8 cellular contexts compared by ENCODE assay signal in genomic region chr19:14434543-14435319, GRCh38. TPM values are rescaled to one million over a fixed set of nuclear protein-coding genes. Genes with fewer than 3 reads are reported as not detected.
DNase-seq lines count a peak whose midpoint lies in the region; ATAC-seq and TF ChIP-seq lines count a peak whose summit lies in the region.

No MANE protein-coding gene starts in this region.

- H3K4me1 ChIP-seq in mesendoderm (ENCODE audit: control insufficient read depth, low read depth, low read length): no peaks in the 10 kb centered on the region
- H3K4me1 ChIP-seq in testis: peaks cover 21% of the 10 kb centered on the region

- H3K36me3 ChIP-seq in mesendoderm (ENCODE audit: control insufficient read depth, insufficient read depth, low read length) (no peaks in the 10 kb centered on the region), testis (ENCODE audit: low read depth, missing control alignments) (no peaks in the 10 kb centered on the region)

- no peak overlapping the region for H2AK5ac ChIP-seq in mesendoderm (ENCODE audit: low read length)

- no peak overlapping the region for H3K18ac ChIP-seq in mesendoderm (ENCODE audit: low read length)

- WGBS in mesendoderm (ENCODE audit: extremely low coverage, insufficient coverage, low lambda C conversion rate): no CpG with 5 or more reads among the region's 23 CpGs
- WGBS in testis, 2 donors: 48 to 50% methylated on average over 19 of the region's 23 CpGs

- H3K27me3 ChIP-seq in mesendoderm (ENCODE audit: insufficient read depth, low read length, poor library complexity): no peaks in the 10 kb centered on the region
- H3K27me3 ChIP-seq in testis: no peaks in the 10 kb centered on the region

- no peak overlapping the region for H3K4me2 ChIP-seq in mesendoderm (ENCODE audit: low read length)

- no peak overlapping the region for H3K4ac ChIP-seq in mesendoderm (ENCODE audit: low read depth, low read length)

- no peak overlapping the region for H2BK5ac ChIP-seq in mesendoderm (ENCODE audit: low read length)

- no peaks in the 10 kb centered on the region for H3K79me2 ChIP-seq in mesendoderm (ENCODE audit: control insufficient read depth, insufficient read depth, low read length)

- intact Hi-C loops in testis (cut with DNase I; ENCODE audit: low total_unique reads): no loop called here

- TF ChIP-seq CTCF in coronary artery (IDR thresholded peaks at IDR 0.05) (no peak), testis (IDR thresholded peaks at IDR 0.05) (no peak)

- TF ChIP-seq POLR2A in testis (IDR thresholded peaks at IDR 0.05): no peak

- no peak overlapping the region for H2BK15ac ChIP-seq in mesendoderm (replicated peaks; ENCODE audit: low read depth)

- H2BK120ac ChIP-seq in mesendoderm (ENCODE audit: low read depth, low read length): no peak overlapping the region

- H3K23ac ChIP-seq in mesendoderm (ENCODE audit: low read length): no peak overlapping the region

- H3K79me1 ChIP-seq in mesendoderm (ENCODE audit: low read length): no peaks in the 10 kb centered on the region

- no peak overlapping the region for H4K8ac ChIP-seq in mesendoderm (ENCODE audit: low read depth, low read length)

- H3K4me3 ChIP-seq in coronary artery (peak overlapping the region; percentile 79), mesendoderm (ENCODE audit: low read length) (no peak overlapping the region), testis (peak overlapping the region in 1 of 2 donors; percentile 83)

- H3K9me3 ChIP-seq in testis: no peaks in the 10 kb centered on the region

- no peak overlapping the region for H3K9ac ChIP-seq in mesendoderm (ENCODE audit: low read length)

- no peak for ATAC-seq in HG02610 (IDR thresholded peaks at IDR 0.05; ENCODE audit: unreplicated experiment)

- DNase-seq in NCI-H2196 (lab: John Stamatoyannopoulos, UW; ENCODE audit: unreplicated experiment): peak; percentile 32
- DNase-seq in NCI-H2196 treated with DMSO at 0.1 percent for 48 hours (lab: John Stamatoyannopoulos, UW; ENCODE audit: unreplicated experiment): no peak
- peak; percentile 38 for DNase-seq in SW480 (ENCODE audit: low spot score)
- DNase-seq in coronary artery (ENCODE audit: low spot score): peak; percentile 88
- DNase-seq in mesendoderm: no peak
- DNase-seq in testis: peak; percentile 51
- DNase-seq in NCI-H1694 (lab: John Stamatoyannopoulos, UW): no peak

- peak overlapping the region; percentile 42 for H3K56ac ChIP-seq in mesendoderm (ENCODE audit: low read length)

- H4K5ac ChIP-seq in mesendoderm (ENCODE audit: low read length): no peak overlapping the region

- H3K27ac ChIP-seq in coronary artery: peak overlapping the region; percentile 66 to 89
- H3K27ac ChIP-seq in mesendoderm (ENCODE audit: low read depth, low read length): no peak overlapping the region
- H3K27ac ChIP-seq in testis: peak overlapping the region; percentile 80 to 88

RNA-seq across cellular contexts. Expression of gene PKN1, which starts 1.6 kb away (rescaled TPM):
- polyA plus RNA-seq in mesendoderm (2013, experiment 1 of 2): 35.9 TPM
- 37.9 TPM for polyA plus RNA-seq in mesendoderm (2013, experiment 2 of 2)
- total RNA-seq in testis: 100 to 1,000 TPM; 204 to 259 TPM
- 116 TPM for polyA plus RNA-seq in testis (ENCODE audit: insufficient read depth, low read depth, low replicate concordance)

RNA-seq across cellular contexts. Expression of gene DDX39A, which starts 15.6 kb away (rescaled TPM):
- 147 TPM for polyA plus RNA-seq in mesendoderm (2013, experiment 1 of 2)
- 152 TPM for polyA plus RNA-seq in mesendoderm (2013, experiment 2 of 2)
- total RNA-seq in testis: 100 to 1,000 TPM; 218 to 295 TPM
- 323 TPM for polyA plus RNA-seq in testis (ENCODE audit: insufficient read depth, low read depth, low replicate concordance)

RNA-seq across cellular contexts. Expression of gene PTGER1, which starts 40.4 kb away (rescaled TPM):
- polyA plus RNA-seq in mesendoderm (2013, experiment 1 of 2): 0.11 TPM
- 0.07 TPM for polyA plus RNA-seq in mesendoderm (2013, experiment 2 of 2)
- total RNA-seq in testis: 1 to 10 TPM; 1.4 to 1.5 TPM
- polyA plus RNA-seq in testis (ENCODE audit: insufficient read depth, low read depth, low replicate concordance): 0.22 TPM

RNA-seq across cellular contexts. Expression of gene ADGRE5, which starts 53.5 kb away (rescaled TPM):
- polyA plus RNA-seq in mesendoderm (2013, experiment 1 of 2): 1.4 TPM
- polyA plus RNA-seq in mesendoderm (2013, experiment 2 of 2): 1.7 TPM
- total RNA-seq in testis: 10 to 100 TPM in 1 of 2 donors, 1 to 10 TPM in 1; 8.7 to 14.6 TPM
- polyA plus RNA-seq in testis (ENCODE audit: insufficient read depth, low read depth, low replicate concordance): 21.2 TPM

Comparison
In these comparisons a context has a peak if more than half of its experiments do, and no peak if none do; other contexts are left out.
1. DNase-seq: peak in NCI-H2196 (single experiment), SW480 (single experiment), coronary artery (single experiment) and testis (single experiment); none in NCI-H2196 treated with DMSO at 0.1 percent for 48 hours (single experiment), mesendoderm (single experiment) and NCI-H1694 (single experiment).